1 cellular context compared by ENCODE assay signal in the genomic region with DNA sequence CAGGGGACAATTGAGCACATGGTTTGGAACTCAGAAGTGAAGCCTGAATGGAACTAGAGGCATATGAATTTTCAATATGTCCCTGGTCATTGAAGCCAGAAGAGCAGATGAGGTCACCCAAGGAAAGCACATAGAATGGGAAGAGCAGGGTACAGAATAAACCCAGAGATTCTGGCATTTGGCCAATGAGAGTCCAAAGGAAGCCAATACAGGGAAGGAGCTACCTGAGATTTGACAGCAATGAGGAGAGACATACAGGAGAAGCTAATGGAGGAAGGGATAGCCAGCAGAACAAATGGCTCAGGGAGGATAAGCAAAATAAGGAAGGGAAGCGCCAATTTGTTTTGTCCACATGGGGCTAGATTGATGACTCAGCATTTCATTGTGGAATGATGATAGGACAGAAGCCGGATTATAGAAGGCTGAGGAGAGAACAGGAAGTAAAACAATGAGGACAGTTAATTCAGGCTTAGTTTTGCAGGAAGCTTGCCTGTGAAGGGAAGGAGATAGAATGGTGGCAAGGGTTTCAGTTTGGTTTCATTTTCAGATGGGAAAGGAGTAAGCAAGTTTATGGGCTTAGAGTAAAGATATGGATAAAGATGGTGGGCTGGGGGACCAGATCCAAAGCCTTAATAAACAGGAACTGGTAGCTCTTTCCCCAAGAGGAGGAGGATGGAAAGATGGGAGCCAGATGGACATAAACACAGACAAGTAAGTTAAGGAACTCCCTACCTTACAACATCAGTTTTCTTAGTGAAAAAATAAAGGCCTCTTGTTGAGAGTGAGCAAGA.
TF ChIP-seq lines count a peak whose summit lies in the region.

No MANE protein-coding gene starts in this region.

TF ChIP-seq in K562, 482 proteins besides CTCF, POLR2A, EP300 and RAD21 (continues in another document):
- TF ChIP-seq, protein P1, sequence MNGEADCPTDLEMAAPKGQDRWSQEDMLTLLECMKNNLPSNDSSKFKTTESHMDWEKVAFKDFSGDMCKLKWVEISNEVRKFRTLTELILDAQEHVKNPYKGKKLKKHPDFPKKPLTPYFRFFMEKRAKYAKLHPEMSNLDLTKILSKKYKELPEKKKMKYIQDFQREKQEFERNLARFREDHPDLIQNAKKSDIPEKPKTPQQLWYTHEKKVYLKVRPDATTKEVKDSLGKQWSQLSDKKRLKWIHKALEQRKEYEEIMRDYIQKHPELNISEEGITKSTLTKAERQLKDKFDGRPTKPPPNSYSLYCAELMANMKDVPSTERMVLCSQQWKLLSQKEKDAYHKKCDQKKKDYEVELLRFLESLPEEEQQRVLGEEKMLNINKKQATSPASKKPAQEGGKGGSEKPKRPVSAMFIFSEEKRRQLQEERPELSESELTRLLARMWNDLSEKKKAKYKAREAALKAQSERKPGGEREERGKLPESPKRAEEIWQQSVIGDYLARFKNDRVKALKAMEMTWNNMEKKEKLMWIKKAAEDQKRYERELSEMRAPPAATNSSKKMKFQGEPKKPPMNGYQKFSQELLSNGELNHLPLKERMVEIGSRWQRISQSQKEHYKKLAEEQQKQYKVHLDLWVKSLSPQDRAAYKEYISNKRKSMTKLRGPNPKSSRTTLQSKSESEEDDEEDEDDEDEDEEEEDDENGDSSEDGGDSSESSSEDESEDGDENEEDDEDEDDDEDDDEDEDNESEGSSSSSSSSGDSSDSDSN (IDR thresholded peaks at IDR 0.05; ENCODE audit: borderline replicate concordance in 1 of 2, low read depth in 2 of 2, low read length in 2 of 2): no peak
- no peak for TF ChIP-seq FOXA1 (IDR thresholded peaks at IDR 0.05; ENCODE audit: borderline replicate concordance)
- TF ChIP-seq, protein P2, sequence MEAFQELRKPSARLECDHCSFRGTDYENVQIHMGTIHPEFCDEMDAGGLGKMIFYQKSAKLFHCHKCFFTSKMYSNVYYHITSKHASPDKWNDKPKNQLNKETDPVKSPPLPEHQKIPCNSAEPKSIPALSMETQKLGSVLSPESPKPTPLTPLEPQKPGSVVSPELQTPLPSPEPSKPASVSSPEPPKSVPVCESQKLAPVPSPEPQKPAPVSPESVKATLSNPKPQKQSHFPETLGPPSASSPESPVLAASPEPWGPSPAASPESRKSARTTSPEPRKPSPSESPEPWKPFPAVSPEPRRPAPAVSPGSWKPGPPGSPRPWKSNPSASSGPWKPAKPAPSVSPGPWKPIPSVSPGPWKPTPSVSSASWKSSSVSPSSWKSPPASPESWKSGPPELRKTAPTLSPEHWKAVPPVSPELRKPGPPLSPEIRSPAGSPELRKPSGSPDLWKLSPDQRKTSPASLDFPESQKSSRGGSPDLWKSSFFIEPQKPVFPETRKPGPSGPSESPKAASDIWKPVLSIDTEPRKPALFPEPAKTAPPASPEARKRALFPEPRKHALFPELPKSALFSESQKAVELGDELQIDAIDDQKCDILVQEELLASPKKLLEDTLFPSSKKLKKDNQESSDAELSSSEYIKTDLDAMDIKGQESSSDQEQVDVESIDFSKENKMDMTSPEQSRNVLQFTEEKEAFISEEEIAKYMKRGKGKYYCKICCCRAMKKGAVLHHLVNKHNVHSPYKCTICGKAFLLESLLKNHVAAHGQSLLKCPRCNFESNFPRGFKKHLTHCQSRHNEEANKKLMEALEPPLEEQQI (IDR thresholded peaks at IDR 0.05): peak; percentile 48; the same call in 1 of the 2 replicates
- peak; percentile 78 for TF ChIP-seq CBFA2T3 (IDR thresholded peaks at IDR 0.05)
- no peak for TF ChIP-seq PRMT5 (CRISPR knock-in tag; IDR thresholded peaks at IDR 0.05)
- TF ChIP-seq TAL1 (IDR thresholded peaks at IDR 0.05): peak; percentile 38; the same call in 1 of the 2 replicates
- TF ChIP-seq, protein P3, sequence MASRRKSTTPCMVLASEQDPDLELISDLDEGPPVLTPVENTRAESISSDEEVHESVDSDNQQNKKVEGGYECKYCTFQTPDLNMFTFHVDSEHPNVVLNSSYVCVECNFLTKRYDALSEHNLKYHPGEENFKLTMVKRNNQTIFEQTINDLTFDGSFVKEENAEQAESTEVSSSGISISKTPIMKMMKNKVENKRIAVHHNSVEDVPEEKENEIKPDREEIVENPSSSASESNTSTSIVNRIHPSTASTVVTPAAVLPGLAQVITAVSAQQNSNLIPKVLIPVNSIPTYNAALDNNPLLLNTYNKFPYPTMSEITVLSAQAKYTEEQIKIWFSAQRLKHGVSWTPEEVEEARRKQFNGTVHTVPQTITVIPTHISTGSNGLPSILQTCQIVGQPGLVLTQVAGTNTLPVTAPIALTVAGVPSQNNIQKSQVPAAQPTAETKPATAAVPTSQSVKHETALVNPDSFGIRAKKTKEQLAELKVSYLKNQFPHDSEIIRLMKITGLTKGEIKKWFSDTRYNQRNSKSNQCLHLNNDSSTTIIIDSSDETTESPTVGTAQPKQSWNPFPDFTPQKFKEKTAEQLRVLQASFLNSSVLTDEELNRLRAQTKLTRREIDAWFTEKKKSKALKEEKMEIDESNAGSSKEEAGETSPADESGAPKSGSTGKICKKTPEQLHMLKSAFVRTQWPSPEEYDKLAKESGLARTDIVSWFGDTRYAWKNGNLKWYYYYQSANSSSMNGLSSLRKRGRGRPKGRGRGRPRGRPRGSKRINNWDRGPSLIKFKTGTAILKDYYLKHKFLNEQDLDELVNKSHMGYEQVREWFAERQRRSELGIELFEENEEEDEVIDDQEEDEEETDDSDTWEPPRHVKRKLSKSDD (conservative IDR thresholded peaks at IDR 0.05; ENCODE audit: low read length): no peak
- no peak for TF ChIP-seq NONO (IDR thresholded peaks at IDR 0.05; ENCODE audit: low read depth in 2 of 2, low read length in 1 of 2)
- TF ChIP-seq, protein P4, sequence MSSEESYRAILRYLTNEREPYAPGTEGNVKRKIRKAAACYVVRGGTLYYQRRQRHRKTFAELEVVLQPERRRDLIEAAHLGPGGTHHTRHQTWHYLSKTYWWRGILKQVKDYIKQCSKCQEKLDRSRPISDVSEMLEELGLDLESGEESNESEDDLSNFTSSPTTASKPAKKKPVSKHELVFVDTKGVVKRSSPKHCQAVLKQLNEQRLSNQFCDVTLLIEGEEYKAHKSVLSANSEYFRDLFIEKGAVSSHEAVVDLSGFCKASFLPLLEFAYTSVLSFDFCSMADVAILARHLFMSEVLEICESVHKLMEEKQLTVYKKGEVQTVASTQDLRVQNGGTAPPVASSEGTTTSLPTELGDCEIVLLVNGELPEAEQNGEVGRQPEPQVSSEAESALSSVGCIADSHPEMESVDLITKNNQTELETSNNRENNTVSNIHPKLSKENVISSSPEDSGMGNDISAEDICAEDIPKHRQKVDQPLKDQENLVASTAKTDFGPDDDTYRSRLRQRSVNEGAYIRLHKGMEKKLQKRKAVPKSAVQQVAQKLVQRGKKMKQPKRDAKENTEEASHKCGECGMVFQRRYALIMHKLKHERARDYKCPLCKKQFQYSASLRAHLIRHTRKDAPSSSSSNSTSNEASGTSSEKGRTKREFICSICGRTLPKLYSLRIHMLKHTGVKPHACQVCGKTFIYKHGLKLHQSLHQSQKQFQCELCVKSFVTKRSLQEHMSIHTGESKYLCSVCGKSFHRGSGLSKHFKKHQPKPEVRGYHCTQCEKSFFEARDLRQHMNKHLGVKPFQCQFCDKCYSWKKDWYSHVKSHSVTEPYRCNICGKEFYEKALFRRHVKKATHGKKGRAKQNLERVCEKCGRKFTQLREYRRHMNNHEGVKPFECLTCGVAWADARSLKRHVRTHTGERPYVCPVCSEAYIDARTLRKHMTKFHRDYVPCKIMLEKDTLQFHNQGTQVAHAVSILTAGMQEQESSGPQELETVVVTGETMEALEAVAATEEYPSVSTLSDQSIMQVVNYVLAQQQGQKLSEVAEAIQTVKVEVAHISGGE (CRISPR knock-in tag; IDR thresholded peaks at IDR 0.05): peak in 1 of 3 experiments; percentile 67; a peak in 2 of 6 replicates
- TF ChIP-seq SNIP1 (IDR thresholded peaks at IDR 0.05; ENCODE audit: low read depth): no peak
- no peak for TF ChIP-seq ERF (CRISPR knock-in tag; IDR thresholded peaks at IDR 0.05)
- TF ChIP-seq CBX5 (IDR thresholded peaks at IDR 0.05; ENCODE audit: borderline replicate concordance, low read depth): 0 out of 2 replicates have a peak, but pooled peaks have one; percentile 19
- no peak for TF ChIP-seq PRPF4 (IDR thresholded peaks at IDR 0.05; ENCODE audit: insufficient read depth, low read depth, low read length, poor library complexity, severe bottlenecking)
- no peak for TF ChIP-seq EGR1 (conservative IDR thresholded peaks at IDR 0.05)
- TF ChIP-seq HMG20A (CRISPR knock-in tag; conservative IDR thresholded peaks at IDR 0.05): no peak
- TF ChIP-seq FOXK1 (CRISPR knock-in tag; IDR thresholded peaks at IDR 0.05; ENCODE audit: borderline replicate concordance): no peak
- no peak for TF ChIP-seq HDGF (IDR thresholded peaks at IDR 0.05)
- no peak for TF ChIP-seq KLF6 (CRISPR knock-in tag; IDR thresholded peaks at IDR 0.05; ENCODE audit: borderline replicate concordance)
- TF ChIP-seq, protein P5, sequence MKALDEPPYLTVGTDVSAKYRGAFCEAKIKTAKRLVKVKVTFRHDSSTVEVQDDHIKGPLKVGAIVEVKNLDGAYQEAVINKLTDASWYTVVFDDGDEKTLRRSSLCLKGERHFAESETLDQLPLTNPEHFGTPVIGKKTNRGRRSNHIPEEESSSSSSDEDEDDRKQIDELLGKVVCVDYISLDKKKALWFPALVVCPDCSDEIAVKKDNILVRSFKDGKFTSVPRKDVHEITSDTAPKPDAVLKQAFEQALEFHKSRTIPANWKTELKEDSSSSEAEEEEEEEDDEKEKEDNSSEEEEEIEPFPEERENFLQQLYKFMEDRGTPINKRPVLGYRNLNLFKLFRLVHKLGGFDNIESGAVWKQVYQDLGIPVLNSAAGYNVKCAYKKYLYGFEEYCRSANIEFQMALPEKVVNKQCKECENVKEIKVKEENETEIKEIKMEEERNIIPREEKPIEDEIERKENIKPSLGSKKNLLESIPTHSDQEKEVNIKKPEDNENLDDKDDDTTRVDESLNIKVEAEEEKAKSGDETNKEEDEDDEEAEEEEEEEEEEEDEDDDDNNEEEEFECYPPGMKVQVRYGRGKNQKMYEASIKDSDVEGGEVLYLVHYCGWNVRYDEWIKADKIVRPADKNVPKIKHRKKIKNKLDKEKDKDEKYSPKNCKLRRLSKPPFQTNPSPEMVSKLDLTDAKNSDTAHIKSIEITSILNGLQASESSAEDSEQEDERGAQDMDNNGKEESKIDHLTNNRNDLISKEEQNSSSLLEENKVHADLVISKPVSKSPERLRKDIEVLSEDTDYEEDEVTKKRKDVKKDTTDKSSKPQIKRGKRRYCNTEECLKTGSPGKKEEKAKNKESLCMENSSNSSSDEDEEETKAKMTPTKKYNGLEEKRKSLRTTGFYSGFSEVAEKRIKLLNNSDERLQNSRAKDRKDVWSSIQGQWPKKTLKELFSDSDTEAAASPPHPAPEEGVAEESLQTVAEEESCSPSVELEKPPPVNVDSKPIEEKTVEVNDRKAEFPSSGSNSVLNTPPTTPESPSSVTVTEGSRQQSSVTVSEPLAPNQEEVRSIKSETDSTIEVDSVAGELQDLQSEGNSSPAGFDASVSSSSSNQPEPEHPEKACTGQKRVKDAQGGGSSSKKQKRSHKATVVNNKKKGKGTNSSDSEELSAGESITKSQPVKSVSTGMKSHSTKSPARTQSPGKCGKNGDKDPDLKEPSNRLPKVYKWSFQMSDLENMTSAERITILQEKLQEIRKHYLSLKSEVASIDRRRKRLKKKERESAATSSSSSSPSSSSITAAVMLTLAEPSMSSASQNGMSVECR (CRISPR knock-in tag; IDR thresholded peaks at IDR 0.05): no peak
- TF ChIP-seq, protein P6, sequence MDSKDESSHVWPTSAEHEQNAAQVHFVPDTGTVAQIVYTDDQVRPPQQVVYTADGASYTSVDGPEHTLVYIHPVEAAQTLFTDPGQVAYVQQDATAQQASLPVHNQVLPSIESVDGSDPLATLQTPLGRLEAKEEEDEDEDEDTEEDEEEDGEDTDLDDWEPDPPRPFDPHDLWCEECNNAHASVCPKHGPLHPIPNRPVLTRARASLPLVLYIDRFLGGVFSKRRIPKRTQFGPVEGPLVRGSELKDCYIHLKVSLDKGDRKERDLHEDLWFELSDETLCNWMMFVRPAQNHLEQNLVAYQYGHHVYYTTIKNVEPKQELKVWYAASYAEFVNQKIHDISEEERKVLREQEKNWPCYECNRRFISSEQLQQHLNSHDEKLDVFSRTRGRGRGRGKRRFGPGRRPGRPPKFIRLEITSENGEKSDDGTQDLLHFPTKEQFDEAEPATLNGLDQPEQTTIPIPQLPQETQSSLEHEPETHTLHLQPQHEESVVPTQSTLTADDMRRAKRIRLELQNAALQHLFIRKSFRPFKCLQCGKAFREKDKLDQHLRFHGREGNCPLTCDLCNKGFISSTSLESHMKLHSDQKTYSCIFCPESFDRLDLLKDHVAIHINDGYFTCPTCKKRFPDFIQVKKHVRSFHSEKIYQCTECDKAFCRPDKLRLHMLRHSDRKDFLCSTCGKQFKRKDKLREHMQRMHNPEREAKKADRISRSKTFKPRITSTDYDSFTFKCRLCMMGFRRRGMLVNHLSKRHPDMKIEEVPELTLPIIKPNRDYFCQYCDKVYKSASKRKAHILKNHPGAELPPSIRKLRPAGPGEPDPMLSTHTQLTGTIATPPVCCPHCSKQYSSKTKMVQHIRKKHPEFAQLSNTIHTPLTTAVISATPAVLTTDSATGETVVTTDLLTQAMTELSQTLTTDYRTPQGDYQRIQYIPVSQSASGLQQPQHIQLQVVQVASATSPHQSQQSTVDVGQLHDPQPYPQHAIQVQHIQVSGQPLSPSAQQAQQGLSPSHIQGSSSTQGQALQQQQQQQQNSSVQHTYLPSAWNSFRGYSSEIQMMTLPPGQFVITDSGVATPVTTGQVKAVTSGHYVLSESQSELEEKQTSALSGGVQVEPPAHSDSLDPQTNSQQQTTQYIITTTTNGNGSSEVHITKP (IDR thresholded peaks at IDR 0.05; ENCODE audit: partially characterized antibody): peak; percentile 24
- TF ChIP-seq MTA2 (IDR thresholded peaks at IDR 0.05; ENCODE audit: low read depth): 0 out of 2 replicates have a peak, but pooled peaks have one; percentile 36
- no peak for TF ChIP-seq ZNF764 (CRISPR knock-in tag; IDR thresholded peaks at IDR 0.05; ENCODE audit: low read depth)
- no peak for TF ChIP-seq XRCC3 (IDR thresholded peaks at IDR 0.05)
- peak; percentile 33 for TF ChIP-seq PHF20 (IDR thresholded peaks at IDR 0.05; ENCODE audit: partially characterized antibody)
- TF ChIP-seq ZNF354B (CRISPR knock-in tag; IDR thresholded peaks at IDR 0.05): no peak
- TF ChIP-seq SNRNP70 (optimal IDR thresholded peaks at IDR 0.05; ENCODE audit: low read depth, low read length): no peak
- TF ChIP-seq, protein P7, sequence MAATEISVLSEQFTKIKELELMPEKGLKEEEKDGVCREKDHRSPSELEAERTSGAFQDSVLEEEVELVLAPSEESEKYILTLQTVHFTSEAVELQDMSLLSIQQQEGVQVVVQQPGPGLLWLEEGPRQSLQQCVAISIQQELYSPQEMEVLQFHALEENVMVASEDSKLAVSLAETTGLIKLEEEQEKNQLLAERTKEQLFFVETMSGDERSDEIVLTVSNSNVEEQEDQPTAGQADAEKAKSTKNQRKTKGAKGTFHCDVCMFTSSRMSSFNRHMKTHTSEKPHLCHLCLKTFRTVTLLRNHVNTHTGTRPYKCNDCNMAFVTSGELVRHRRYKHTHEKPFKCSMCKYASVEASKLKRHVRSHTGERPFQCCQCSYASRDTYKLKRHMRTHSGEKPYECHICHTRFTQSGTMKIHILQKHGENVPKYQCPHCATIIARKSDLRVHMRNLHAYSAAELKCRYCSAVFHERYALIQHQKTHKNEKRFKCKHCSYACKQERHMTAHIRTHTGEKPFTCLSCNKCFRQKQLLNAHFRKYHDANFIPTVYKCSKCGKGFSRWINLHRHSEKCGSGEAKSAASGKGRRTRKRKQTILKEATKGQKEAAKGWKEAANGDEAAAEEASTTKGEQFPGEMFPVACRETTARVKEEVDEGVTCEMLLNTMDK (IDR thresholded peaks at IDR 0.05; ENCODE audit: borderline replicate concordance, insufficient read depth, low read depth, low read length, poor library complexity, severe bottlenecking): no peak
